In the genomic region with DNA sequence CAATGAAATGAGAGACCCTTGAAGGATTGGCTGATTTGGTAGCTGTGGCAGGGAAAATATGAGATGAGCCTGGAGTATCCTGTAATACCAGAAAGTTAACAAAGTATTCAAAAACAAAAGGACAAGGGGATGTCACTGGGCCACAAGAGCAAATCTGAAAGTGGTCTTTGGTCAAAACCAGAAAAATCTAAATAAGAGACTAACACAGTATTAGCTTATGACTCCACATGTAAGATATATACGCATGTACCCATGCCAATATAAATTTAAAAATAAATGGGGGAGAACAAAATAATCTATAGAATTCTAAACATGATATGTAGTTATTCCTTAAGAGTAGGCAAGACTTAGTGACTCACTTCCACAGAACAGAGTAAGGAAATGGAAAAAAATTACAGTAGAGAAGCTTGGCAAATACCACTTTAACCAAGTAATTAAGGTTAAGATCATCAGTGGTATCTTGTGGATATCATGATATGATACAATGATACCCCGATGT, we compare ENCODE assay signal across 25 cellular contexts.
"Had no signal": no experiment of that assay in that cellular context is flagged by ENCODE, and none has a peak within 500 bp of the region (broad histone marks: within the 10 kb centered on the region; RNA-seq: fewer than 3 reads in every experiment).

No MANE protein-coding gene starts in this region.

- H3K36me3 ChIP-seq: left lung, thoracic aorta, vagina had no signal

- H3K27me3 ChIP-seq: hepatocyte, left lung, neural progenitor cell, vagina had no signal

- H3K27ac Mint-ChIP-seq: brain; dendritic cell treated with granulocyte-macrophage colony-stimulating factor and Interleukin-4, amounts not matched to agents 40 ng/mL and 50 ng/mL, for 4 days; naive B cell; neural progenitor cell; stimulated activated memory B cell treated with anti-CD40 and anti-IgM and Interleukin-4, amounts not matched to agents 10 μg/mL and 1 μg/mL and 100 μg/mL, for 72 hours; T-helper 2 cell treated with Interferon-gamma antibody and Interleukin-4, amounts not matched to agents 5 μg/mL and 100 μg/mL, for 36 hours; type B pancreatic cell had no signal

- H3K27ac ChIP-seq: hepatocyte, left lung, neural progenitor cell, thoracic aorta, vagina had no signal

- H3K4me1 ChIP-seq: left lung, neural progenitor cell had no signal

- FAIRE-seq: small intestine had no signal

- ATAC-seq: esophagus mucosa; left lung; sciatic nerve; SK-N-SH treated with all-trans-retinoic acid at 6 μM for 48 hours; stimulated activated memory B cell treated with anti-CD40 and anti-IgM and Interleukin-4, amounts not matched to agents 10 μg/mL and 1 μg/mL and 100 μg/mL, for 72 hours had no signal

- H3K9ac ChIP-seq: neural progenitor cell had no signal

- H3K27me3 Mint-ChIP-seq: brain; dendritic cell treated with granulocyte-macrophage colony-stimulating factor and Interleukin-4, amounts not matched to agents 40 ng/mL and 50 ng/mL, for 4 days; naive B cell; stimulated activated memory B cell treated with anti-CD40 and anti-IgM and Interleukin-4, amounts not matched to agents 10 μg/mL and 1 μg/mL and 100 μg/mL, for 72 hours; type B pancreatic cell had no signal

- DNase-seq: activated CD8-positive, alpha-beta memory T cell treated with anti-CD3 and anti-CD28 coated beads for 24 hours; activated CD8-positive, alpha-beta memory T cell treated with anti-CD3 and anti-CD28 coated beads, Interleukin-2, amount 50 U/mL, for 4 hours; activated gamma-delta T cell treated with Interleukin-2 at 50 U/mL for 16 hours; anterior cingulate cortex; effector memory CD4-positive, alpha-beta T cell; foreskin melanocyte; glutamatergic neuron; kidney glomerular epithelial cell; left lung; naive B cell; small intestine; stimulated activated CD4-positive, alpha-beta T cell treated with anti-CD3 and anti-CD28 coated beads, Interleukin-2, amount 100 ng/mL, for 24 hours had no signal

- H3K4me2 ChIP-seq: hepatocyte, neural progenitor cell had no signal

- H3K4me3 ChIP-seq: hepatocyte, left lung, lung, neural progenitor cell, thoracic aorta, vagina had no signal

- H2AFZ ChIP-seq: hepatocyte, neural progenitor cell had no signal

- H3K4me1 Mint-ChIP-seq: neural progenitor cell had no signal

- H3K4me3 Mint-ChIP-seq: brain; dendritic cell treated with granulocyte-macrophage colony-stimulating factor and Interleukin-4, amounts not matched to agents 40 ng/mL and 50 ng/mL, for 4 days; naive B cell; neural progenitor cell; stimulated activated memory B cell treated with anti-CD40 and anti-IgM and Interleukin-4, amounts not matched to agents 10 μg/mL and 1 μg/mL and 100 μg/mL, for 72 hours; T-helper 2 cell treated with Interferon-gamma antibody and Interleukin-4, amounts not matched to agents 5 μg/mL and 100 μg/mL, for 36 hours; type B pancreatic cell had no signal
